Comparison of ENCODE assay signal across 15 cellular contexts in the genomic region with DNA sequence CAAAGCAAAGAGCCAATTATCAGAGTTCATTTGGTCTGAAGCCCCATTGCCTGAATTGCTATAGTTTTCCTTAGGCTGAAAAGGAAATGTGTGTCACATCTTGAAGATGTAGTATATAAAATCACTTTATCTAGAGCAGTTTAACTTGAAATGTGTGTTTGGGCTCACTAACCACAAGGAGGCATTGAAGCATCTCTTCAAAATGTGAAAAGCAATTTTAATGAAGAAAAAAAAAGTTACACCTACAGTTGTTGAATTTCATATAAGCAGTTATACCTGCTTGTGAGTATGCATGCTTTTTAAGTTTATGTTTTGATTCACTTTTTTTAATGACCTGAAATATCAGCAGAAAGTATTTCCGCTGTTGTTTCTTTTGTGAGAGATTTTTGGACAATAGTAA.
DNase-seq lines count a peak whose midpoint lies in the region; ATAC-seq, FAIRE-seq and TF ChIP-seq lines count a peak whose summit lies in the region.
"Had no signal": no experiment of that assay in that cellular context is flagged by ENCODE, and none has a peak within 500 bp of the region (broad histone marks: within the 10 kb centered on the region; RNA-seq: fewer than 3 reads in every experiment).

No MANE protein-coding gene starts in this region.

- no peaks in the 10 kb centered on the region for H3K27me3 ChIP-seq in pancreas

- H3K36me3 ChIP-seq in pancreas = no peaks in the 10 kb centered on the region

- no peak overlapping the region for H3K4me3 ChIP-seq in AG10803 (ENCODE audit: low read length)
- H3K4me3 ChIP-seq in Jurkat, Clone E6-1 (ENCODE audit: low read length) = no peak overlapping the region
- H3K4me3 ChIP-seq in pancreas = no peak overlapping the region

- intact Hi-C loops in pancreas (cut with DNase I) = no loop called here

- peak; percentile 7 for DNase-seq in AG10803 (ENCODE audit: low read depth)
- peak; percentile 11 for DNase-seq in Jurkat, Clone E6-1 (ENCODE audit: low read depth, low spot score)
- peak; percentile 8 for DNase-seq in astrocyte of the hippocampus (ENCODE audit: low read depth, low spot score)
- peak; percentile 12 for DNase-seq in iris pigment epithelial cell (ENCODE audit: low read depth)
- no peak for DNase-seq in pancreas
- no peak for DNase-seq in activated CD8-positive, alpha-beta memory T cell treated with anti-CD3 and anti-CD28 coated beads, Interleukin-2, amount 50 U/mL, for 48 hours
- no peak for DNase-seq in SW480 (ENCODE audit: low spot score)
- DNase-seq: CD8-positive, alpha-beta T cell; foreskin melanocyte; kidney; NCI-H2081; right cardiac atrium; stimulated activated naive CD8-positive, alpha-beta T cell treated with anti-CD3 and anti-CD28 coated beads, Interleukin-15, Interleukin-2, amounts not matched to agents 100 U/mL and 50 U/mL, for 24 hours; T-helper 17 cell had no signal

- ATAC-seq in pancreas (no peak), HG02588 (IDR thresholded peaks at IDR 0.05; ENCODE audit: unreplicated experiment) (no peak)
- ATAC-seq: CD8-positive, alpha-beta T cell; right cardiac atrium; stimulated activated naive CD8-positive, alpha-beta T cell treated with anti-CD3 and anti-CD28 coated beads, Interleukin-15, Interleukin-2, amounts not matched to agents 100 U/mL and 50 U/mL, for 24 hours; T-helper 17 cell had no signal

- H3K9me3 ChIP-seq in pancreas = no peaks in the 10 kb centered on the region

- no peak overlapping the region for H3K27ac ChIP-seq in pancreas

- no peaks in the 10 kb centered on the region for H3K4me1 ChIP-seq in pancreas

- FAIRE-seq in pancreas (lab: Jason Lieb, UNC) = no peak
- FAIRE-seq: kidney had no signal

- TF ChIP-seq CTCF in AG10803 (conservative IDR thresholded peaks at IDR 0.05; ENCODE audit: low read length) (no peak; the same call in 1 of the 2 replicates), pancreas (IDR thresholded peaks at IDR 0.05) (no peak)

- WGBS in pancreas, 2 donors = 94 to 96% methylated on average over 1 of the region's 1 CpG

Comparison
In these comparisons a context has a peak if more than half of its experiments do, and no peak if none do; other contexts are left out.
1. DNase-seq: peak in AG10803 (single experiment), Jurkat, Clone E6-1 (single experiment), astrocyte of the hippocampus (single experiment) and iris pigment epithelial cell (single experiment); none in pancreas (0 of 6), activated CD8-positive, alpha-beta memory T cell treated with anti-CD3 and anti-CD28 coated beads, Interleukin-2, amount 50 U/mL, for 48 hours (single experiment) and SW480 (single experiment).